8 cellular contexts compared by ENCODE assay signal in the genomic region with DNA sequence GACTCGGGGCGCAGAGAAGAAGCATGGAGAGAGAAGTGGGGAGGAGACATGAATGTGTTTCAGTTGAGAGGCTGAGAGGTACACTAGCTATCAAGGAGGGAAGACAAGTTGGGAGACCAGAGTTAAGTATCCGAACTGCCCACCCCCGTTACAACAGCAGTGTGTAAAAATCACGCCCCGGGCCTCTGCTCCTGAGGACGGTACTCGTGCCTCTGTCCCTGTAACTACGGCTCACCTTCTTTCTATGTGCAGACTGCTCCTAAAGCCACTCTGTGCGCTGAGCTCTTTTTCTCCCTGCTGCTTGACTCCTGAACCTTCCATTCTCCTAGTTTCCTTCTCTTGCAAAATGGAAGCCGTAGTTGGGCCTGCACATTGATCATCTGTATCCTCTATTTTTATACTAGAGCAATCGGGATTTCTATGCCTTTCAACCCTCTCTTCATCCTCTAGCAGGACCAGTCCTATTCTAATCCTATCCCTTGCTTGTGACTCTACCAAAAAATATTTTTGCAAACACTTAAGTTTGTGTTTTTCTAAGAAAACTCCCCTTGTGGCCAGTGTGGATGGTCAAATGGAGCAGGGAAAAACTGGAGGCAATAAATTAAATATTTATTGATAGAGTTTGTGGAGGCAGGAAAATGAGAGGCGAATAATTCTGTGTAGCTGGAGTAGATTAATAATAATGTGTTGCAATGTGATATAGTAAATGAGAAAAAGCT. TPM values are rescaled to one million over a fixed set of nuclear protein-coding genes. Genes with fewer than 3 reads are reported as not detected.
DNase-seq lines count a peak whose midpoint lies in the region; ATAC-seq and TF ChIP-seq lines count a peak whose summit lies in the region.

No MANE protein-coding gene starts in this region.

- no peak for DNase-seq in BJ (ENCODE audit: low read depth)
- DNase-seq in fibroblast of mammary gland (ENCODE audit: low read depth): peak; percentile 14
- DNase-seq in progenitor cell of endocrine pancreas (ENCODE audit: low spot score, unreplicated experiment): no peak
- DNase-seq in activated CD8-positive, alpha-beta memory T cell treated with anti-CD3 and anti-CD28 coated beads, Interleukin-2, amount 50 U/mL, for 48 hours: no peak

- H3K4me3 Mint-ChIP-seq in progenitor cell of endocrine pancreas (ENCODE audit: low read depth): peak overlapping the region; percentile 86

- no peaks in the 10 kb centered on the region for H3K27me3 ChIP-seq in BJ (ENCODE audit: control insufficient read depth, insufficient read depth, low read length)

- POLR2A ChIA-PET in BJ (lab: Charles Lee): no interaction called here

- peak; percentile 9 for ATAC-seq in GM21717 (IDR thresholded peaks at IDR 0.05; ENCODE audit: unreplicated experiment)
- peak; percentile 1 for ATAC-seq in SK-N-SH treated with all-trans-retinoic acid at 6 μM for 48 hours
- ATAC-seq in GM18505 (IDR thresholded peaks at IDR 0.05; ENCODE audit: unreplicated experiment): no peak
- ATAC-seq in GM18909 (IDR thresholded peaks at IDR 0.05; ENCODE audit: poor library complexity, unreplicated experiment): no peak

- TF ChIP-seq CTCF in BJ (IDR thresholded peaks at IDR 0.05; ENCODE audit: insufficient read depth, low read depth, low read length) (peak; percentile 45), fibroblast of mammary gland (conservative IDR thresholded peaks at IDR 0.05; ENCODE audit: control insufficient read depth, insufficient read depth, low read depth, low read length) (peak; percentile 34), progenitor cell of endocrine pancreas (IDR thresholded peaks at IDR 0.05; ENCODE audit: unreplicated experiment) (peak; percentile 30)

- no peak for TF ChIP-seq POLR2A in GM18505 (IDR thresholded peaks at IDR 0.05; ENCODE audit: borderline replicate concordance, extremely low read depth, insufficient read depth, insufficient read length)

- peaks cover 19% of the 10 kb centered on the region for H3K36me3 Mint-ChIP-seq in progenitor cell of endocrine pancreas (ENCODE audit: insufficient read depth)

- H3K27ac Mint-ChIP-seq in progenitor cell of endocrine pancreas: peak overlapping the region; percentile 95

- H3K4me3 ChIP-seq in BJ (ENCODE audit: low read depth, low read length) (peak overlapping the region; percentile 87), fibroblast of mammary gland (ENCODE audit: control insufficient read depth, low read depth, low read length) (peak overlapping the region; percentile 74)

- H3K27me3 Mint-ChIP-seq in progenitor cell of endocrine pancreas: no peaks in the 10 kb centered on the region

- H3K4me1 Mint-ChIP-seq in progenitor cell of endocrine pancreas (ENCODE audit: low read depth): peaks cover 53% of the 10 kb centered on the region

- CTCF ChIA-PET in BJ (lab: Yijun Ruan, JAX): interaction anchor here (0.7 to 1.2 kb wide), 3 partner anchors 11 to 81 kb away, joined by 3 to 4 read pairs (median 3); no protein-coding TSS in a partner anchor

- H3K9me3 Mint-ChIP-seq in progenitor cell of endocrine pancreas (ENCODE audit: low read depth): no peaks in the 10 kb centered on the region

- no peaks in the 10 kb centered on the region for H3K36me3 ChIP-seq in BJ (ENCODE audit: control insufficient read depth, insufficient read depth, low read length)

TF ChIP-seq in SK-N-SH treated with all-trans-retinoic acid at 6 μM for 48 hours, 23 proteins besides CTCF, POLR2A, EP300 and RAD21:
- TF ChIP-seq, protein P1, sequence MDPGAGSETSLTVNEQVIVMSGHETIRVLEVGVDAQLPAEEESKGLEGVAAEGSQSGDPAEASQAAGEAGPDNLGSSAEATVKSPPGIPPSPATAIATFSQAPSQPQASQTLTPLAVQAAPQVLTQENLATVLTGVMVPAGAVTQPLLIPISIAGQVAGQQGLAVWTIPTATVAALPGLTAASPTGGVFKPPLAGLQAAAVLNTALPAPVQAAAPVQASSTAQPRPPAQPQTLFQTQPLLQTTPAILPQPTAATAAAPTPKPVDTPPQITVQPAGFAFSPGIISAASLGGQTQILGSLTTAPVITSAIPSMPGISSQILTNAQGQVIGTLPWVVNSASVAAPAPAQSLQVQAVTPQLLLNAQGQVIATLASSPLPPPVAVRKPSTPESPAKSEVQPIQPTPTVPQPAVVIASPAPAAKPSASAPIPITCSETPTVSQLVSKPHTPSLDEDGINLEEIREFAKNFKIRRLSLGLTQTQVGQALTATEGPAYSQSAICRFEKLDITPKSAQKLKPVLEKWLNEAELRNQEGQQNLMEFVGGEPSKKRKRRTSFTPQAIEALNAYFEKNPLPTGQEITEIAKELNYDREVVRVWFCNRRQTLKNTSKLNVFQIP (CRISPR knock-in tag; IDR thresholded peaks at IDR 0.05; ENCODE audit: borderline replicate concordance, low read depth): no peak

RNA-seq across cellular contexts. Expression of gene POLR1D, which starts 0.6 kb away (rescaled TPM):
- polyA plus RNA-seq in BJ (2011; rRNA removed): 79.4 and 105 TPM in 2 replicates
- polyA minus RNA-seq in BJ (2011; rRNA and poly(A)+ RNA removed): 19.1 and 26.1 TPM in 2 replicates
- 153 TPM in 2 replicates for total RNA-seq in progenitor cell of endocrine pancreas

RNA-seq across cellular contexts. Expression of gene LNX2, which starts 1.9 kb away (rescaled TPM):
- 4.6 and 5.5 TPM in 2 replicates for polyA plus RNA-seq in BJ (2011; rRNA removed)
- 4.2 and 6.9 TPM in 2 replicates for polyA minus RNA-seq in BJ (2011; rRNA and poly(A)+ RNA removed)
- total RNA-seq in progenitor cell of endocrine pancreas: 32.7 and 33.7 TPM in 2 replicates

Comparison
In these comparisons a context has a peak if more than half of its experiments do, and no peak if none do; other contexts are left out.
1. ATAC-seq: peak in GM21717 (single experiment) and SK-N-SH treated with all-trans-retinoic acid at 6 μM for 48 hours (single experiment); none in GM18505 (single experiment) and GM18909 (single experiment).
2. Peak in every context shown above with its lines, with median percentiles within 50 percentile points of each other: CTCF ChIP-seq.